1 cellular context compared by ENCODE assay signal in the genomic region with DNA sequence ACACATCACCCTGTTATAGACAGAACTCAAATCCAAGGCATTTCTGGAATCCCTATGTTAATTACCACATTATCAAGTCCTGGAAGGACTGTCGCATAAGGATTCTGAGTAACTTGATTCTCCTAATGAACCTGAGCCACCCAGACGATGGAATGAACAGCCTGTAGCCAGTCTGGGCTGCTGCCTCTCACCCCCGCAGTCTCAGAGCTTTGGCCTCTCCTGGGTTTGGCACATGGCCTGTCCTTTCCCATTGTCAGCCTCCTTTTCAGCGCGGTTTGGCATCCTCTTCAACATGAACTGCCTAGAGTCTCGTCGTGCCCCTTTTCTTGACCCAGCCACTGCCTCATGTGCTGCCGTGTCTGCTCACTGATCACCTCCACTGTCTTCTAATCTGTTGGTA.
TF ChIP-seq lines count a peak whose summit lies in the region.

No MANE protein-coding gene starts in this region.

TF ChIP-seq in HEK293T, 16 proteins besides CTCF, POLR2A, EP300 and RAD21:
- no peak for TF ChIP-seq FOXK2 (IDR thresholded peaks at IDR 0.05)
- TF ChIP-seq BHLHE40 (IDR thresholded peaks at IDR 0.05; ENCODE audit: borderline replicate concordance): no peak
- TF ChIP-seq FOXM1 (IDR thresholded peaks at IDR 0.05; ENCODE audit: borderline replicate concordance): no peak
- no peak for TF ChIP-seq ARNT (IDR thresholded peaks at IDR 0.05)
- no peak for TF ChIP-seq SP1 (IDR thresholded peaks at IDR 0.05)
- no peak for TF ChIP-seq CTBP1 (IDR thresholded peaks at IDR 0.05; ENCODE audit: borderline replicate concordance)
- TF ChIP-seq HDGF (IDR thresholded peaks at IDR 0.05; ENCODE audit: borderline replicate concordance): no peak
